In genomic region chr7:17333227-17333626, GRCh38 we compare ENCODE assay signal across 19 cellular contexts.
"Had no signal": no experiment of that assay in that cellular context is flagged by ENCODE, and none has a peak within 500 bp of the region (broad histone marks: within the 10 kb centered on the region; RNA-seq: fewer than 3 reads in every experiment).

No MANE protein-coding gene starts in this region.

- H3K4me3 ChIP-seq: dorsolateral prefrontal cortex, gastrocnemius medialis, left lung, right atrium auricular region, stomach, vagina had no signal

- H3K9me3 Mint-ChIP-seq: activated CD4-positive, alpha-beta T cell treated with anti-CD3 and anti-CD28 coated beads, Interleukin-2, amount 10 ng/mL, durations not matched to agents 24 days and 14 days had no signal

- H3K36me3 ChIP-seq: gastrocnemius medialis had no signal

- H3K4me1 Mint-ChIP-seq: activated CD4-positive, alpha-beta T cell treated with anti-CD3 and anti-CD28 coated beads, Interleukin-2, amount 10 ng/mL, durations not matched to agents 24 days and 14 days; stimulated activated effector memory CD8-positive, alpha-beta T cell treated with anti-CD3 and anti-CD28 coated beads, Interleukin-12 subunit alpha, Interleukin-12 subunit beta, amount 100 ng/mL, for 72 hours had no signal

- H3K9me3 ChIP-seq: gastrocnemius medialis, left lung, right atrium auricular region, stomach, vagina had no signal

- H3K4me3 Mint-ChIP-seq: activated CD4-positive, alpha-beta T cell treated with anti-CD3 and anti-CD28 coated beads, Interleukin-2, amount 10 ng/mL, durations not matched to agents 24 days and 14 days; activated T-cell treated with anti-CD3 and anti-CD28 coated beads, Interleukin-2, amount 50 U/mL, for 4 hours; stimulated activated effector memory CD8-positive, alpha-beta T cell treated with anti-CD3 and anti-CD28 coated beads, Interleukin-12 subunit alpha, Interleukin-12 subunit beta, amount 100 ng/mL, for 72 hours had no signal

- H3K27ac Mint-ChIP-seq: activated CD4-positive, alpha-beta T cell treated with anti-CD3 and anti-CD28 coated beads, Interleukin-2, amount 10 ng/mL, durations not matched to agents 24 days and 14 days; progenitor cell of endocrine pancreas; stimulated activated effector memory CD8-positive, alpha-beta T cell treated with anti-CD3 and anti-CD28 coated beads, Interleukin-12 subunit alpha, Interleukin-12 subunit beta, amount 100 ng/mL, for 72 hours had no signal

- H3K27me3 Mint-ChIP-seq: activated CD4-positive, alpha-beta T cell treated with anti-CD3 and anti-CD28 coated beads, Interleukin-2, amount 10 ng/mL, durations not matched to agents 24 days and 14 days; progenitor cell of endocrine pancreas had no signal

- H3K27me3 ChIP-seq: dorsolateral prefrontal cortex, gastrocnemius medialis, left lung, right atrium auricular region, stomach, vagina had no signal

- H3K27ac ChIP-seq: dorsolateral prefrontal cortex, gastrocnemius medialis, left lung, right atrium auricular region, stomach, vagina had no signal

- H3K4me1 ChIP-seq: gastrocnemius medialis had no signal

- DNase-seq: activated CD4-positive, alpha-beta T cell treated with anti-CD3 and anti-CD28 coated beads, Interleukin-2, amount 10 ng/mL, durations not matched to agents 24 days and 14 days; activated CD8-positive, alpha-beta memory T cell treated with anti-CD3 and anti-CD28 coated beads, Interleukin-2, amount 50 U/mL, for 4 hours; activated naive CD4-positive, alpha-beta T cell treated with anti-CD3 and anti-CD28 coated beads, Interleukin-2, amount 50 U/mL, for 16 hours; activated T-cell treated with anti-CD3 and anti-CD28 coated beads, Interleukin-2, amount 50 U/mL, for 4 hours; dorsolateral prefrontal cortex; erythroblast; gastrocnemius medialis; head of caudate nucleus; kidney; left lung; midbrain; occipital lobe; stimulated activated CD4-positive, alpha-beta T cell treated with anti-CD3 and anti-CD28 coated beads, Interleukin-4, amount 100 ng/mL, for 24 hours; stomach; trophoblast cell had no signal

- ATAC-seq: activated T-cell treated with anti-CD3 and anti-CD28 coated beads, Interleukin-2, amount 50 U/mL, for 4 hours; gastrocnemius medialis; left lung; stimulated activated effector memory CD8-positive, alpha-beta T cell treated with anti-CD3 and anti-CD28 coated beads, Interleukin-12 subunit alpha, Interleukin-12 subunit beta, amount 100 ng/mL, for 72 hours had no signal
